Comparison of ENCODE assay signal across 19 cellular contexts in the genomic region with DNA sequence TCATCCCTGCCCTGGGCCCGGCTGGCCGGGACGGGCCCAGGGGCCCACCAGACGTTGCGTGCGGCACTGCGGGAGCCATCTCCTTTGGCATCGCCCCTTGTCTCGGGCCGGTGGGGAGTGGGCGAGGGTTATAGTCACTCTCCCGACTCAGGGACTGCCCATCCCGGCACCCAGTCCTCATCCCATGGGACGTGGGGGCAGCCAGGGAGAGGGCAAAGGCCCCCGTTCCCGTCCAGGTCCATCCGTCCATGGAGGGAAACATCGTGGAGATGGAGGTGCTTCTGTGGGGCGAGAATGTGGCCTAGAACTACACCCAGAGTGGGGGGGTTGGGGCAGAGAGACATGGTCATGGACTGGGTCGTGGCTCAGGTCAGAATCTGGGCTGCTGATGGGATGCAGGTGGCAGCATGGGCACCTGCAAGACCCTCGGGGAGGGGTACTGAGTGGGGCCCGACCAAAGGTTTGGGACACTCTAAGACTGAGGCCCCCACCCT. TPM values are rescaled to one million over a fixed set of nuclear protein-coding genes. Genes with fewer than 3 reads are reported as not detected.
A peak's percentile ranks its signal among the peaks of the same experiment; 100 is the strongest.
DNase-seq lines count a peak whose midpoint lies in the region; ATAC-seq, FAIRE-seq and TF ChIP-seq lines count a peak whose summit lies in the region.
"Had no signal": no experiment of that assay in that cellular context is flagged by ENCODE, and none has a peak within 500 bp of the region (broad histone marks: within the 10 kb centered on the region; RNA-seq: fewer than 3 reads in every experiment).

No MANE protein-coding gene starts in this region.

- no peaks in the 10 kb centered on the region for H3K36me3 Mint-ChIP-seq in neural progenitor cell

- H3K4me2 ChIP-seq in K562 (ENCODE audit: insufficient read depth, low read length) (no peak overlapping the region), neural progenitor cell (no peak overlapping the region)

- intact Hi-C loops in K562 (cut with micrococcal nuclease): no loop called here
- intact Hi-C loops in left lung (cut with DNase I): no loop called here

- H3K4me1 ChIP-seq in K562 (replicated peaks in 1 of 2; ENCODE audit: control insufficient read depth in 2 of 2, insufficient read depth in 2 of 2, low read length in 2 of 2) (peaks cover 4 to 88% of the 10 kb centered on the region in 2 experiments; a peak in 3 of 5 replicates), neural progenitor cell (peaks cover 5% of the 10 kb centered on the region), left lung (peaks cover 31 to 72% of the 10 kb centered on the region in 2 donors)

- no peak for TF ChIP-seq RAD21 in K562 (CRISPR knock-in tag; conservative IDR thresholded peaks at IDR 0.05 in 1 of 2, IDR thresholded peaks at IDR 0.05 in 1 of 2)

- H3K4me3 Mint-ChIP-seq in neural progenitor cell: peak overlapping the region; percentile 48
- H3K4me3 Mint-ChIP-seq: activated CD4-positive, alpha-beta T cell treated with anti-CD3 and anti-CD28 coated beads, Interleukin-2, amount 10 ng/mL, durations not matched to agents 24 days and 14 days; activated T-helper 1 cell treated with anti-CD3 and anti-CD28 coated beads, Interleukin-12 subunit alpha, Interleukin-12 subunit beta, Interleukin-2, Interleukin-4 antibody, amounts not matched to agents 30 ng/mL and 10 ng/mL and 1 ng/mL, durations not matched to agents 14 hours and 24 hours and 36 hours had no signal

- H3K4me3 ChIP-seq in K562 (no peak overlapping the region), neural progenitor cell (no peak overlapping the region), left lung (no peak overlapping the region)
- H3K4me3 ChIP-seq: SK-N-MC had no signal

- POLR2A ChIA-PET in K562 (lab: Yijun Ruan, JAX): no interaction called here

- no peak for TF ChIP-seq CTCF in 22Rv1 (IDR thresholded peaks at IDR 0.05)
- no peak for TF ChIP-seq CTCF in K562 (IDR thresholded peaks at IDR 0.05 in 2 of 3, conservative IDR thresholded peaks at IDR 0.05 in 1 of 3; ENCODE audit: insufficient read depth in 2 of 3, low read depth in 1 of 3, low read length in 3 of 3)
- TF ChIP-seq CTCF in neural progenitor cell (IDR thresholded peaks at IDR 0.05): no peak
- TF ChIP-seq CTCF in left lung (IDR thresholded peaks at IDR 0.05): no peak

- TF ChIP-seq POLR2A in GM12891 (IDR thresholded peaks at IDR 0.05; ENCODE audit: low read depth, low read length): no peak
- no peak for TF ChIP-seq POLR2A in K562 (conservative IDR thresholded peaks at IDR 0.05)

- no peaks in the 10 kb centered on the region for H3K9me3 Mint-ChIP-seq in neural progenitor cell
- H3K9me3 Mint-ChIP-seq: activated CD4-positive, alpha-beta T cell treated with anti-CD3 and anti-CD28 coated beads, Interleukin-2, amount 10 ng/mL, durations not matched to agents 24 days and 14 days; activated T-helper 1 cell treated with anti-CD3 and anti-CD28 coated beads, Interleukin-12 subunit alpha, Interleukin-12 subunit beta, Interleukin-2, Interleukin-4 antibody, amounts not matched to agents 30 ng/mL and 10 ng/mL and 1 ng/mL, durations not matched to agents 14 hours and 24 hours and 36 hours had no signal

- H3K27me3 ChIP-seq in K562 (ENCODE audit: control insufficient read depth in 2 of 2, insufficient read depth in 2 of 2, low read length in 2 of 2) (no peaks in the 10 kb centered on the region), neural progenitor cell (peaks cover 26% of the 10 kb centered on the region), left lung (no peaks in the 10 kb centered on the region)

- H2AFZ ChIP-seq in K562 (ENCODE audit: low read depth, low read length): no peak overlapping the region
- H2AFZ ChIP-seq in neural progenitor cell (replicated peaks): no peak overlapping the region

- H4K20me1 ChIP-seq in K562 (replicated peaks; ENCODE audit: control insufficient read depth, insufficient read depth, low read length) (no peaks in the 10 kb centered on the region), neural progenitor cell (ENCODE audit: low read depth) (peaks cover 16% of the 10 kb centered on the region)

- CTCF ChIA-PET in K562 (lab: Yijun Ruan, JAX; ENCODE audit: low intra/inter-chr PET ratio): no interaction called here

- H3K9me1 ChIP-seq in K562 (ENCODE audit: control insufficient read depth, insufficient read depth, low read length): no peaks in the 10 kb centered on the region

- no peak for TF ChIP-seq EP300 in K562 (IDR thresholded peaks at IDR 0.05; ENCODE audit: low read length)

- DNase-seq in GM12891 (ENCODE audit: insufficient read length, low spot score): no peak
- no peak for DNase-seq in K562 (ENCODE audit: extremely low read depth in 1 of 4, low spot score in 3 of 4)
- no peak for DNase-seq in neural progenitor cell (ENCODE audit: low spot score)
- DNase-seq in left lung: no peak
- DNase-seq in ureter (ENCODE audit: low spot score): no peak
- DNase-seq: activated CD4-positive, alpha-beta T cell treated with anti-CD3 and anti-CD28 coated beads, Interleukin-2, amount 10 ng/mL, durations not matched to agents 24 days and 14 days; amniotic stem cell; DMS 273 treated with DMSO at 0.1 percent for 48 hours; mesendoderm; NCI-H1417 treated with DMSO at 0.1 percent for 48 hours; NCI-H2227 treated with DMSO at 0.1 percent for 48 hours; stimulated activated naive CD4-positive, alpha-beta T cell had no signal

- ATAC-seq in K562 (no peak), left lung (no peak), GM21619 (IDR thresholded peaks at IDR 0.05; ENCODE audit: unreplicated experiment) (no peak), GM21529 (IDR thresholded peaks at IDR 0.05; ENCODE audit: unreplicated experiment) (no peak)

- H3K9me3 ChIP-seq in K562 (replicated peaks; ENCODE audit: control insufficient read depth, insufficient read depth, low read depth, low read length) (no peaks in the 10 kb centered on the region), neural progenitor cell (ENCODE audit: low read depth) (no peaks in the 10 kb centered on the region), left lung (no peaks in the 10 kb centered on the region)

- 90% methylated on average over 17 of the region's 22 CpGs for WGBS in K562 (ENCODE audit: insufficient coverage, low coverage, missing lambda C conversion rate)

- H3K27ac Mint-ChIP-seq in neural progenitor cell: no peak overlapping the region
- H3K27ac Mint-ChIP-seq: activated CD4-positive, alpha-beta T cell treated with anti-CD3 and anti-CD28 coated beads, Interleukin-2, amount 10 ng/mL, durations not matched to agents 24 days and 14 days; activated T-helper 1 cell treated with anti-CD3 and anti-CD28 coated beads, Interleukin-12 subunit alpha, Interleukin-12 subunit beta, Interleukin-2, Interleukin-4 antibody, amounts not matched to agents 30 ng/mL and 10 ng/mL and 1 ng/mL, durations not matched to agents 14 hours and 24 hours and 36 hours had no signal

- no TSS peak for BruUV-seq in K562 (replicated peaks; lab: Mats Ljungman, UMichigan)

- H3F3A ChIP-seq in neural progenitor cell (ENCODE audit: low read depth): peaks cover 15% of the 10 kb centered on the region

- H3K4me1 Mint-ChIP-seq in neural progenitor cell: peaks cover 9% of the 10 kb centered on the region

- H3K9ac ChIP-seq in K562 (ENCODE audit: insufficient read depth in 1 of 2, low read depth in 2 of 2, low read length in 2 of 2) (peak overlapping the region in 1 of 2 experiments; percentile 26; a peak in 1 of 4 replicates), neural progenitor cell (no peak overlapping the region)

- H3K79me2 ChIP-seq in K562 (ENCODE audit: control insufficient read depth, insufficient read depth, low read length) (peaks cover 45% of the 10 kb centered on the region), neural progenitor cell (ENCODE audit: low read depth) (no peaks in the 10 kb centered on the region)

- in situ Hi-C loops in K562 (cut with MboI): no loop called here

- H3K27ac ChIP-seq in 22Rv1 (peak overlapping the region; percentile 96), K562 (ENCODE audit: extremely low read depth, low read depth, low read length) (no peak overlapping the region), neural progenitor cell (no peak overlapping the region), left lung (no peak overlapping the region)

- peaks cover 51% of the 10 kb centered on the region; the same call in 2 of the 3 replicates for H3K36me3 ChIP-seq in K562 (ENCODE audit: control insufficient read depth, insufficient read depth, low read length)
- no peaks in the 10 kb centered on the region for H3K36me3 ChIP-seq in neural progenitor cell
- H3K36me3 ChIP-seq in left lung: peaks cover 0 to 17% of the 10 kb centered on the region in 2 donors

- FAIRE-seq in GM12891 (lab: Jason Lieb, UNC) (no peak), K562 (lab: Jason Lieb, UNC) (no peak)
- FAIRE-seq: colon, endothelial cell of umbilical vein had no signal

- H3K27me3 Mint-ChIP-seq in neural progenitor cell (ENCODE audit: insufficient read depth, low read depth): no peaks in the 10 kb centered on the region
- H3K27me3 Mint-ChIP-seq: activated CD4-positive, alpha-beta T cell treated with anti-CD3 and anti-CD28 coated beads, Interleukin-2, amount 10 ng/mL, durations not matched to agents 24 days and 14 days had no signal

RNA-seq across cellular contexts. Expression of gene WDR90, which starts 2.4 kb away (rescaled TPM):
- 20.6 TPM for polyA plus RNA-seq in GM12891 (2012; ENCODE audit: low read depth, missing spikeins)
- 25.8 and 70.2 TPM in 2 replicates for total RNA-seq in K562 (2011; cell fraction: chromatin; rRNA removed; ENCODE audit: low replicate concordance)
- total RNA-seq in K562 (2011; cell fraction: nucleolus; rRNA removed): 50.4 and 60.9 TPM in 2 replicates
- 29.8 and 30.4 TPM in 2 replicates for total RNA-seq in K562 (2011; cell fraction: nucleoplasm; rRNA removed)
- total RNA-seq in K562 (2014; rRNA removed): 4.9 and 6.5 TPM in 2 replicates
- 0.80 and 1.3 TPM in 2 replicates for total RNA-seq in K562 (2014; rRNA removed; fragmentation: Illumina TruSeq; extraction: Trizol)
- total RNA-seq in K562 (2015; rRNA removed; fragmentation: Illumina TruSeq; extraction: Trizol): 3.0 and 3.3 TPM in 2 replicates
- 10.0 and 12.6 TPM in 2 replicates for total RNA-seq in K562 (2021)
- polyA plus RNA-seq in K562 (2011; rRNA removed): 5.7 and 9.4 TPM in 2 replicates
- 3.8 and 9.9 TPM in 2 replicates for polyA plus RNA-seq in K562 (2011; cell fraction: cytosol; rRNA removed)
- polyA plus RNA-seq in K562 (2011; cell fraction: nucleus; rRNA removed): 72.9 and 107 TPM in 2 replicates
- 6.3 and 9.5 TPM in 2 replicates for polyA plus RNA-seq in K562 (2012)
- polyA plus RNA-seq in K562 (2014; fragmentation: Illumina TruSeq; extraction: Trizol): 1.4 and 4.3 TPM in 2 replicates
- under 1 TPM; 0.44 to 0.46 TPM for polyA plus RNA-seq in K562 (2014; fragmentation: Nextera tagmentation; extraction: Ambion mirVana)
- 8.1 and 10.6 TPM in 2 replicates for polyA plus RNA-seq in K562 (2014; rRNA removed)
- polyA minus RNA-seq in K562 (2011; rRNA and poly(A)+ RNA removed): 1.0 and 1.4 TPM in 2 replicates
- polyA minus RNA-seq in K562 (2011; cell fraction: cytosol; rRNA and poly(A)+ RNA removed): 2.6 and 4.5 TPM in 2 replicates
- polyA minus RNA-seq in K562 (2011; cell fraction: nucleus; rRNA and poly(A)+ RNA removed): 20.9 and 23.9 TPM in 2 replicates
- total RNA-seq in neural progenitor cell (ENCODE audit: low replicate concordance): 9.3 and 33.4 TPM in 2 replicates
- total RNA-seq in left lung: 10 to 100 TPM; 27.3 to 41.3 TPM
- 53.3 TPM for total RNA-seq in ureter

RNA-seq across cellular contexts. Expression of gene MCRIP2, which starts 5.1 kb away (rescaled TPM):
- 50.6 TPM for polyA plus RNA-seq in GM12891 (2012; ENCODE audit: low read depth, missing spikeins)
- total RNA-seq in K562 (2011; cell fraction: chromatin; rRNA removed; ENCODE audit: low replicate concordance): 33.6 and 106 TPM in 2 replicates
- total RNA-seq in K562 (2011; cell fraction: nucleolus; rRNA removed): 86.7 and 90.7 TPM in 2 replicates
- total RNA-seq in K562 (2011; cell fraction: nucleoplasm; rRNA removed): 54.1 and 55.3 TPM in 2 replicates
- total RNA-seq in K562 (2014; rRNA removed) (120 and 148 TPM in 2 replicates), K562 (2014; rRNA removed; fragmentation: Illumina TruSeq; extraction: Trizol) (3.4 and 6.3 TPM in 2 replicates), K562 (2015; rRNA removed; fragmentation: Illumina TruSeq; extraction: Trizol) (55.8 and 56.1 TPM in 2 replicates), K562 (2021) (110 and 124 TPM in 2 replicates), neural progenitor cell (ENCODE audit: low replicate concordance) (1.5 and 4.7 TPM in 2 replicates), left lung (10 to 100 TPM; 41.5 to 42.5 TPM), ureter (40.4 TPM)
- polyA plus RNA-seq in K562 (2011; rRNA removed) (35.2 and 47.4 TPM in 2 replicates), K562 (2014; fragmentation: Illumina TruSeq; extraction: Trizol) (12.8 and 40.4 TPM in 2 replicates), K562 (2014; fragmentation: Nextera tagmentation; extraction: Ambion mirVana) (1 to 10 TPM in 1 of 2 experiments, under 1 TPM in 1; 0.80 to 3.5 TPM), K562 (2014; rRNA removed) (111 and 123 TPM in 2 replicates)
- 70.6 and 207 TPM in 2 replicates for polyA plus RNA-seq in K562 (2011; cell fraction: cytosol; rRNA removed)
- polyA plus RNA-seq in K562 (2011; cell fraction: nucleus; rRNA removed): 72.7 and 125 TPM in 2 replicates
- polyA plus RNA-seq in K562 (2012): 63.1 and 76.1 TPM in 2 replicates
- 5.2 and 5.6 TPM in 2 replicates for polyA minus RNA-seq in K562 (2011; rRNA and poly(A)+ RNA removed)
- polyA minus RNA-seq in K562 (2011; cell fraction: cytosol; rRNA and poly(A)+ RNA removed): 19.4 and 28.1 TPM in 2 replicates
- 21.5 and 23.7 TPM in 2 replicates for polyA minus RNA-seq in K562 (2011; cell fraction: nucleus; rRNA and poly(A)+ RNA removed)

RNA-seq across cellular contexts. Expression of gene METTL26, which starts 10.6 kb away (rescaled TPM):
- polyA plus RNA-seq in GM12891 (2012; ENCODE audit: low read depth, missing spikeins): 86.9 TPM
- total RNA-seq in K562 (2011; cell fraction: chromatin; rRNA removed; ENCODE audit: low replicate concordance): 30.5 and 94.1 TPM in 2 replicates
- 171 and 175 TPM in 2 replicates for total RNA-seq in K562 (2011; cell fraction: nucleolus; rRNA removed)
- 71.2 and 82.5 TPM in 2 replicates for total RNA-seq in K562 (2011; cell fraction: nucleoplasm; rRNA removed)
- total RNA-seq in K562 (2014; rRNA removed): 198 and 279 TPM in 2 replicates
- 22.9 and 36.2 TPM in 2 replicates for total RNA-seq in K562 (2014; rRNA removed; fragmentation: Illumina TruSeq; extraction: Trizol)
- total RNA-seq in K562 (2015; rRNA removed; fragmentation: Illumina TruSeq; extraction: Trizol): 75.4 and 76.5 TPM in 2 replicates
- total RNA-seq in K562 (2021): 177 and 184 TPM in 2 replicates
- polyA plus RNA-seq in K562 (2011; rRNA removed): 105 and 115 TPM in 2 replicates
- 139 and 392 TPM in 2 replicates for polyA plus RNA-seq in K562 (2011; cell fraction: cytosol; rRNA removed)
- 292 and 379 TPM in 2 replicates for polyA plus RNA-seq in K562 (2011; cell fraction: nucleus; rRNA removed)
- polyA plus RNA-seq in K562 (2012): 145 and 152 TPM in 2 replicates
- polyA plus RNA-seq in K562 (2014; fragmentation: Illumina TruSeq; extraction: Trizol): 80.9 and 91.6 TPM in 2 replicates
- polyA plus RNA-seq in K562 (2014; fragmentation: Nextera tagmentation; extraction: Ambion mirVana): 10 to 100 TPM in 1 of 2 experiments, 1 to 10 TPM in 1; 7.3 to 11.6 TPM
- polyA plus RNA-seq in K562 (2014; rRNA removed): 262 and 265 TPM in 2 replicates
- polyA minus RNA-seq in K562 (2011; rRNA and poly(A)+ RNA removed): 8.4 and 17.6 TPM in 2 replicates
- 56.4 and 65.7 TPM in 2 replicates for polyA minus RNA-seq in K562 (2011; cell fraction: cytosol; rRNA and poly(A)+ RNA removed)
- polyA minus RNA-seq in K562 (2011; cell fraction: nucleus; rRNA and poly(A)+ RNA removed): 80.4 and 108 TPM in 2 replicates
- 46.0 and 125 TPM in 2 replicates for total RNA-seq in neural progenitor cell (ENCODE audit: low replicate concordance)
- total RNA-seq in left lung: 10 to 100 TPM; 69.3 to 70.4 TPM
- 48.3 TPM for total RNA-seq in ureter

RNA-seq across cellular contexts. Expression of gene WFIKKN1, which starts 15.9 kb away (rescaled TPM):
- polyA plus RNA-seq in GM12891 (2012; ENCODE audit: low read depth, missing spikeins): 0.39 TPM
- 0.83 and 4.1 TPM in 2 replicates for total RNA-seq in K562 (2011; cell fraction: chromatin; rRNA removed; ENCODE audit: low replicate concordance)
- total RNA-seq in K562 (2011; cell fraction: nucleolus; rRNA removed): 3.3 and 3.8 TPM in 2 replicates
- total RNA-seq in K562 (2011; cell fraction: nucleoplasm; rRNA removed): 1.8 and 2.3 TPM in 2 replicates
- total RNA-seq in K562 (2014; rRNA removed): 0.50 and 0.57 TPM in 2 replicates
- total RNA-seq in K562 (2014; rRNA removed; fragmentation: Illumina TruSeq; extraction: Trizol): not detected in 2 replicates
- 0.11 and 0.14 TPM in 2 replicates for total RNA-seq in K562 (2015; rRNA removed; fragmentation: Illumina TruSeq; extraction: Trizol)
- 0.85 and 1.1 TPM in 2 replicates for total RNA-seq in K562 (2021)
- 0.18 and 0.22 TPM in 2 replicates for polyA plus RNA-seq in K562 (2011; rRNA removed)
- polyA plus RNA-seq in K562 (2011; cell fraction: cytosol; rRNA removed): 0.29 and 2.5 TPM in 2 replicates
- 0.56 and 2.4 TPM in 2 replicates for polyA plus RNA-seq in K562 (2011; cell fraction: nucleus; rRNA removed)
- polyA plus RNA-seq in K562 (2012): 0.61 and 1.5 TPM in 2 replicates
- 0.14 TPM in 1 of 2 replicates, not detected in the other for polyA plus RNA-seq in K562 (2014; fragmentation: Illumina TruSeq; extraction: Trizol)
- not detected for polyA plus RNA-seq in K562 (2014; fragmentation: Nextera tagmentation; extraction: Ambion mirVana)
- polyA plus RNA-seq in K562 (2014; rRNA removed): 0.30 and 0.54 TPM in 2 replicates
- polyA minus RNA-seq in K562 (2011; rRNA and poly(A)+ RNA removed): 0.12 and 0.14 TPM in 2 replicates
- 0.73 and 1.1 TPM in 2 replicates for polyA minus RNA-seq in K562 (2011; cell fraction: cytosol; rRNA and poly(A)+ RNA removed)
- 0.44 and 0.81 TPM in 2 replicates for polyA minus RNA-seq in K562 (2011; cell fraction: nucleus; rRNA and poly(A)+ RNA removed)
- total RNA-seq in neural progenitor cell (ENCODE audit: low replicate concordance): 5.9 and 22.5 TPM in 2 replicates
- 1 to 10 TPM in 1 of 2 donors, under 1 TPM in 1; 0.58 to 1.4 TPM for total RNA-seq in left lung
- 0.65 TPM for total RNA-seq in ureter

RNA-seq across cellular contexts. Expression of gene RHOT2, which starts 21.2 kb away (rescaled TPM):
- 73.5 TPM for polyA plus RNA-seq in GM12891 (2012; ENCODE audit: low read depth, missing spikeins)
- 214 and 929 TPM in 2 replicates for total RNA-seq in K562 (2011; cell fraction: chromatin; rRNA removed; ENCODE audit: low replicate concordance)
- total RNA-seq in K562 (2011; cell fraction: nucleolus; rRNA removed): 1,026 and 1,077 TPM in 2 replicates
- 329 and 385 TPM in 2 replicates for total RNA-seq in K562 (2011; cell fraction: nucleoplasm; rRNA removed)
- total RNA-seq in K562 (2014; rRNA removed) (116 and 158 TPM in 2 replicates), K562 (2014; rRNA removed; fragmentation: Illumina TruSeq; extraction: Trizol) (18.6 and 26.7 TPM in 2 replicates), K562 (2015; rRNA removed; fragmentation: Illumina TruSeq; extraction: Trizol) (83.6 and 87.9 TPM in 2 replicates), K562 (2021) (267 TPM in 2 replicates), neural progenitor cell (ENCODE audit: low replicate concordance) (34.0 and 138 TPM in 2 replicates), left lung (10 to 100 TPM; 75.9 to 87.2 TPM), ureter (129 TPM)
- polyA plus RNA-seq in K562 (2011; rRNA removed) (118 and 173 TPM in 2 replicates), K562 (2014; fragmentation: Illumina TruSeq; extraction: Trizol) (112 and 139 TPM in 2 replicates), K562 (2014; fragmentation: Nextera tagmentation; extraction: Ambion mirVana) (1 to 10 TPM; 5.0 to 6.8 TPM), K562 (2014; rRNA removed) (373 and 378 TPM in 2 replicates)
- polyA plus RNA-seq in K562 (2011; cell fraction: cytosol; rRNA removed): 121 and 296 TPM in 2 replicates
- 1,454 and 2,407 TPM in 2 replicates for polyA plus RNA-seq in K562 (2011; cell fraction: nucleus; rRNA removed)
- polyA plus RNA-seq in K562 (2012): 192 and 214 TPM in 2 replicates
- polyA minus RNA-seq in K562 (2011; rRNA and poly(A)+ RNA removed): 14.4 and 20.6 TPM in 2 replicates
- 48.0 and 67.2 TPM in 2 replicates for polyA minus RNA-seq in K562 (2011; cell fraction: cytosol; rRNA and poly(A)+ RNA removed)
- 214 and 219 TPM in 2 replicates for polyA minus RNA-seq in K562 (2011; cell fraction: nucleus; rRNA and poly(A)+ RNA removed)
